In genomic region chr9:125485471-125485870, GRCh38 we compare ENCODE assay signal across 17 cellular contexts.
DNase-seq lines count a peak whose midpoint lies in the region; ATAC-seq and TF ChIP-seq lines count a peak whose summit lies in the region.
"Had no signal": no experiment of that assay in that cellular context is flagged by ENCODE, and none has a peak within 500 bp of the region (broad histone marks: within the 10 kb centered on the region; RNA-seq: fewer than 3 reads in every experiment).

No MANE protein-coding gene starts in this region.

- no peaks in the 10 kb centered on the region for H3K36me3 ChIP-seq in cardiac muscle cell
- peaks cover 0 to 4% of the 10 kb centered on the region in 2 donors for H3K36me3 ChIP-seq in mucosa of rectum (ENCODE audit: control insufficient read depth in 2 of 2, insufficient read depth in 2 of 2, low read length in 2 of 2)
- H3K36me3 ChIP-seq in stomach smooth muscle (ENCODE audit: control insufficient read depth in 2 of 2, insufficient read depth in 2 of 2, low read length in 2 of 2): no peaks in the 10 kb centered on the region

- no peak for ATAC-seq in activated T-helper 17 cell treated with anti-CD3 and anti-CD28 coated beads, Interleukin-2, amount 50 U/mL, for 72 hours (replicated peaks)
- ATAC-seq in GM21717 (IDR thresholded peaks at IDR 0.05; ENCODE audit: unreplicated experiment): no peak
- no peak for ATAC-seq in natural killer cell treated with Interleukin-12 subunit alpha and Interleukin-12 subunit beta and Interleukin-15 and Interleukin-18, amount 100 ng/mL, for 72 hours
- ATAC-seq: activated CD8-positive, alpha-beta T cell treated with anti-CD3 and anti-CD28 coated beads for 36 hours; activated T-cell treated with anti-CD3 and anti-CD28 coated beads, Interleukin-2, amount 50 U/mL, for 4 hours; left colon had no signal

- no peaks in the 10 kb centered on the region for H3K9me3 ChIP-seq in cardiac muscle cell (ENCODE audit: low read depth)
- no peaks in the 10 kb centered on the region for H3K9me3 ChIP-seq in mucosa of rectum (ENCODE audit: control insufficient read depth in 2 of 2, low read length in 2 of 2)
- H3K9me3 ChIP-seq in stomach smooth muscle (ENCODE audit: control insufficient read depth in 2 of 2, low read length in 2 of 2): no peaks in the 10 kb centered on the region

- H3K36me3 Mint-ChIP-seq in activated T-helper 17 cell treated with anti-CD3 and anti-CD28 coated beads, Interleukin-2, amount 50 U/mL, for 72 hours (ENCODE audit: low read depth): peaks cover 35% of the 10 kb centered on the region
- H3K36me3 Mint-ChIP-seq in natural killer cell treated with Interleukin-12 subunit alpha and Interleukin-12 subunit beta and Interleukin-15 and Interleukin-18, amount 100 ng/mL, for 72 hours: no peaks in the 10 kb centered on the region

- peaks cover 4% of the 10 kb centered on the region for H3K4me1 Mint-ChIP-seq in activated T-helper 17 cell treated with anti-CD3 and anti-CD28 coated beads, Interleukin-2, amount 50 U/mL, for 72 hours
- peaks cover 0 to 9% of the 10 kb centered on the region in 2 donors for H3K4me1 Mint-ChIP-seq in natural killer cell treated with Interleukin-12 subunit alpha and Interleukin-12 subunit beta and Interleukin-15 and Interleukin-18, amount 100 ng/mL, for 72 hours (ENCODE audit: low read depth in 2 of 2)

- no peak for DNase-seq in cardiac muscle cell (ENCODE audit: low read depth in 1 of 2, low spot score in 1 of 2)
- no peak for DNase-seq in effector CD8-positive, alpha-beta T cell (lab: John Stamatoyannopoulos, UW)
- DNase-seq in A172 (ENCODE audit: low spot score): no peak
- no peak for DNase-seq in natural killer cell treated with Interleukin-12 subunit alpha and Interleukin-12 subunit beta and Interleukin-15 and Interleukin-18, amount 100 ng/mL, for 72 hours (ENCODE audit: low spot score)
- DNase-seq: activated CD8-positive, alpha-beta T cell treated with anti-CD3 and anti-CD28 coated beads for 36 hours; activated T-cell treated with anti-CD3 and anti-CD28 coated beads, Interleukin-2, amount 50 U/mL, for 4 hours; left colon; MM.1S; naive B cell; NCI-H1694; NCI-H345 had no signal

- H3K27me3 ChIP-seq in cardiac muscle cell: no peaks in the 10 kb centered on the region
- H3K27me3 ChIP-seq in mucosa of rectum (ENCODE audit: control insufficient read depth in 2 of 2, insufficient read depth in 2 of 2, low read length in 2 of 2): no peaks in the 10 kb centered on the region
- H3K27me3 ChIP-seq in stomach smooth muscle (ENCODE audit: control insufficient read depth in 1 of 2, insufficient read depth in 2 of 2, low read length in 2 of 2): no peaks in the 10 kb centered on the region

- peak overlapping the region; percentile 58 for H3K27ac Mint-ChIP-seq in activated T-helper 17 cell treated with anti-CD3 and anti-CD28 coated beads, Interleukin-2, amount 50 U/mL, for 72 hours
- no peak overlapping the region for H3K27ac Mint-ChIP-seq in natural killer cell treated with Interleukin-12 subunit alpha and Interleukin-12 subunit beta and Interleukin-15 and Interleukin-18, amount 100 ng/mL, for 72 hours
- H3K27ac Mint-ChIP-seq: activated CD8-positive, alpha-beta T cell treated with anti-CD3 and anti-CD28 coated beads for 36 hours; activated naive CD8-positive, alpha-beta T cell; progenitor cell of endocrine pancreas had no signal

- no peaks in the 10 kb centered on the region for H3K9me3 Mint-ChIP-seq in activated T-helper 17 cell treated with anti-CD3 and anti-CD28 coated beads, Interleukin-2, amount 50 U/mL, for 72 hours
- H3K9me3 Mint-ChIP-seq in natural killer cell treated with Interleukin-12 subunit alpha and Interleukin-12 subunit beta and Interleukin-15 and Interleukin-18, amount 100 ng/mL, for 72 hours: no peaks in the 10 kb centered on the region
- H3K9me3 Mint-ChIP-seq: activated CD8-positive, alpha-beta T cell treated with anti-CD3 and anti-CD28 coated beads for 36 hours; activated T-cell treated with anti-CD3 and anti-CD28 coated beads, Interleukin-2, amount 50 U/mL, for 4 hours; naive B cell had no signal

- H3K9ac ChIP-seq in mucosa of rectum (ENCODE audit: low read depth in 1 of 2, low read length in 2 of 2) (no peak overlapping the region), stomach smooth muscle (ENCODE audit: low read length in 2 of 2) (peak overlapping the region in 1 of 2 donors; percentile 39)

- TF ChIP-seq CTCF in cardiac muscle cell (IDR thresholded peaks at IDR 0.05; ENCODE audit: low read depth, low read length): no peak

- H3K4me3 ChIP-seq in cardiac muscle cell (no peak overlapping the region), mucosa of rectum (ENCODE audit: low read length in 2 of 2) (no peak overlapping the region), stomach smooth muscle (ENCODE audit: low read length in 2 of 2) (no peak overlapping the region)

- no peak overlapping the region for H3K4me3 Mint-ChIP-seq in activated T-helper 17 cell treated with anti-CD3 and anti-CD28 coated beads, Interleukin-2, amount 50 U/mL, for 72 hours
- H3K4me3 Mint-ChIP-seq in natural killer cell treated with Interleukin-12 subunit alpha and Interleukin-12 subunit beta and Interleukin-15 and Interleukin-18, amount 100 ng/mL, for 72 hours: no peak overlapping the region
- H3K4me3 Mint-ChIP-seq: activated CD8-positive, alpha-beta T cell treated with anti-CD3 and anti-CD28 coated beads for 36 hours; activated naive CD8-positive, alpha-beta T cell; activated T-cell treated with anti-CD3 and anti-CD28 coated beads, Interleukin-2, amount 50 U/mL, for 4 hours had no signal

- H3K4me1 ChIP-seq in cardiac muscle cell (ENCODE audit: low read depth): peaks cover 48% of the 10 kb centered on the region
- H3K4me1 ChIP-seq in mucosa of rectum (ENCODE audit: control insufficient read depth in 2 of 2, insufficient read depth in 2 of 2, low read length in 2 of 2): peaks cover 0 to 7% of the 10 kb centered on the region in 2 donors
- peaks cover 48% of the 10 kb centered on the region for H3K4me1 ChIP-seq in stomach smooth muscle (ENCODE audit: control insufficient read depth, insufficient read depth, low read length)

- H3K27ac ChIP-seq in cardiac muscle cell: peak overlapping the region; percentile 89
- peak overlapping the region; percentile 20 to 36 for H3K27ac ChIP-seq in mucosa of rectum (ENCODE audit: low read depth in 2 of 2, low read length in 2 of 2)
- peak overlapping the region; percentile 77 for H3K27ac ChIP-seq in stomach smooth muscle (ENCODE audit: low read length)

- H3K27me3 Mint-ChIP-seq in activated T-helper 17 cell treated with anti-CD3 and anti-CD28 coated beads, Interleukin-2, amount 50 U/mL, for 72 hours: no peaks in the 10 kb centered on the region
- no peaks in the 10 kb centered on the region for H3K27me3 Mint-ChIP-seq in natural killer cell treated with Interleukin-12 subunit alpha and Interleukin-12 subunit beta and Interleukin-15 and Interleukin-18, amount 100 ng/mL, for 72 hours
- H3K27me3 Mint-ChIP-seq: activated CD8-positive, alpha-beta T cell treated with anti-CD3 and anti-CD28 coated beads for 36 hours; activated naive CD8-positive, alpha-beta T cell; naive B cell; progenitor cell of endocrine pancreas had no signal

Comparison
In these comparisons a context has a peak if more than half of its experiments do, and no peak if none do; other contexts are left out.
1. H3K27ac ChIP-seq: peak in every context shown above with its lines; median percentile 89 in cardiac muscle cell; 77 in stomach smooth muscle; 28 in mucosa of rectum.